Comparison of ENCODE assay signal across 1 cellular context in genomic region chr2:233746475-233747282, GRCh38.
TF ChIP-seq lines count a peak whose summit lies in the region.

No MANE protein-coding gene starts in this region.

TF ChIP-seq in HepG2, 621 proteins besides CTCF, POLR2A, EP300 and RAD21:
- no peak for TF ChIP-seq FOXO1 (CRISPR knock-in tag; IDR thresholded peaks at IDR 0.05)
- no peak for TF ChIP-seq TEAD2 (CRISPR knock-in tag; IDR thresholded peaks at IDR 0.05)
- TF ChIP-seq ZNF841 (CRISPR knock-in tag; IDR thresholded peaks at IDR 0.05; ENCODE audit: borderline replicate concordance): no peak
- peak; percentile 49 for TF ChIP-seq TEAD3 (CRISPR knock-in tag; optimal IDR thresholded peaks at IDR 0.05; ENCODE audit: borderline replicate concordance)
- no peak for TF ChIP-seq ZNF850 (CRISPR knock-in tag; conservative IDR thresholded peaks at IDR 0.05)
- TF ChIP-seq RFXAP (CRISPR knock-in tag; IDR thresholded peaks at IDR 0.05; ENCODE audit: borderline replicate concordance): no peak
- 0 out of 2 replicates have a peak, but pooled peaks have one; percentile 5 for TF ChIP-seq RARA (CRISPR knock-in tag; IDR thresholded peaks at IDR 0.05)
TF ChIP-seq in HepG2: peak in this region for 2.
